Comparison of ENCODE assay signal across 8 cellular contexts in the genomic region with DNA sequence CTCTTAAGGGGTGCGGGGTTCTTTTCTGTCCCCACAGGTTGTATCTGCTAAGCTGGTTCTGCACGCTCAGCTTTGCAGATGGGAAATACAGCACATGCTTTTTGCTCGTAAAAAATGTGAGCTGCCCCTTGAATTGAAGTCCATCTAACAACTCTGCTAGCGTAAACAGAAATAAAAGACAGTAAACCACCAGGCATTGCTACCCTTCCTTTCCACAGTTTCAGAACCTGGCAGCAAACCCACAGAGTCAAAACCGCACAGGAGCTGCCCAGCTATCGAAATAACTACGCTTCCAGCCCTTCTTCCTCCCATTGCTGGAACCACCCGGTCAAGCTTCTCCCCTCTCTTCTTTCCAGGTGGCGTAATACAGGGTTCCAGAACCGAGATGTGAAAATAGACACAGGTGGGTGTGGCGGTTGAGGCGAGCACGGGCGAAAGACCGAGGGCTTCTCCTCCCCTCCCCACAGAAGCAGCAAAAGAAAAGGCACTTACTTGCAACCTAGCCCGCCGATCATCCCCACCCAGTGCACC. TPM values are rescaled to one million over a fixed set of nuclear protein-coding genes. Genes with fewer than 3 reads are reported as not detected.
A peak's percentile ranks its signal among the peaks of the same experiment; 100 is the strongest.
DNase-seq lines count a peak whose midpoint lies in the region; ATAC-seq lines count a peak whose summit lies in the region.

No MANE protein-coding gene starts in this region.

- ATAC-seq in HG03045 (IDR thresholded peaks at IDR 0.05; ENCODE audit: unreplicated experiment) (peak; percentile 39), GM21737 (IDR thresholded peaks at IDR 0.05; ENCODE audit: unreplicated experiment) (no peak)
- peak; percentile 22 for ATAC-seq in stimulated activated naive CD8-positive, alpha-beta T cell treated with anti-CD3 and anti-CD28 coated beads, Interleukin-15, amount 100 ng/mL, for 72 hours

- intact Hi-C loops in activated T-helper 1 cell treated with anti-CD3 and anti-CD28 coated beads, Interleukin-12 subunit alpha, Interleukin-12 subunit beta, Interleukin-2, Interleukin-4 antibody, amounts not matched to agents 30 ng/mL and 10 ng/mL and 1 ng/mL, durations not matched to agents 14 hours and 24 hours and 36 hours (cut with micrococcal nuclease), result loop anchor here (10.0 kb wide), 1 partner anchor 420 kb away; a partner anchor contains a TSS

- peak overlapping the region; percentile 74 for H3K4me3 Mint-ChIP-seq in activated T-helper 1 cell treated with anti-CD3 and anti-CD28 coated beads, Interleukin-12 subunit alpha, Interleukin-12 subunit beta, Interleukin-2, Interleukin-4 antibody, amounts not matched to agents 30 ng/mL and 10 ng/mL and 1 ng/mL, durations not matched to agents 14 hours and 24 hours and 36 hours
- H3K4me3 Mint-ChIP-seq in immature natural killer cell, result peak overlapping the region; percentile 73 to 85 (median 79)
- H3K4me3 Mint-ChIP-seq in stimulated activated naive CD8-positive, alpha-beta T cell treated with anti-CD3 and anti-CD28 coated beads, Interleukin-15, amount 100 ng/mL, for 72 hours, result peak overlapping the region; percentile 75 to 82

- no peak overlapping the region for H3K27ac Mint-ChIP-seq in activated T-helper 1 cell treated with anti-CD3 and anti-CD28 coated beads, Interleukin-12 subunit alpha, Interleukin-12 subunit beta, Interleukin-2, Interleukin-4 antibody, amounts not matched to agents 30 ng/mL and 10 ng/mL and 1 ng/mL, durations not matched to agents 14 hours and 24 hours and 36 hours
- no peak overlapping the region for H3K27ac Mint-ChIP-seq in immature natural killer cell
- no peak overlapping the region for H3K27ac Mint-ChIP-seq in stimulated activated naive CD8-positive, alpha-beta T cell treated with anti-CD3 and anti-CD28 coated beads, Interleukin-15, amount 100 ng/mL, for 72 hours

- H3K36me3 Mint-ChIP-seq in activated T-helper 1 cell treated with anti-CD3 and anti-CD28 coated beads, Interleukin-12 subunit alpha, Interleukin-12 subunit beta, Interleukin-2, Interleukin-4 antibody, amounts not matched to agents 30 ng/mL and 10 ng/mL and 1 ng/mL, durations not matched to agents 14 hours and 24 hours and 36 hours (ENCODE audit: low read depth), result no peaks in the 10 kb centered on the region
- no peaks in the 10 kb centered on the region for H3K36me3 Mint-ChIP-seq in immature natural killer cell

- peak; percentile 37 to 56 for DNase-seq in NCI-H524 (lab: John Stamatoyannopoulos, UW)
- no peak for DNase-seq in NCI-H524 treated with DMSO at 0.1 percent for 48 hours (lab: John Stamatoyannopoulos, UW)
- DNase-seq in activated T-helper 1 cell treated with anti-CD3 and anti-CD28 coated beads, Interleukin-12 subunit alpha, Interleukin-12 subunit beta, Interleukin-2, Interleukin-4 antibody, amounts not matched to agents 30 ng/mL and 10 ng/mL and 1 ng/mL, durations not matched to agents 14 hours and 24 hours and 36 hours (ENCODE audit: low spot score), result no peak
- DNase-seq in immature natural killer cell, result peak in 1 of 3 donors; percentile 4
- DNase-seq in stimulated activated naive CD8-positive, alpha-beta T cell treated with anti-CD3 and anti-CD28 coated beads, Interleukin-15, amount 100 ng/mL, for 72 hours, result peak in 1 of 2 donors; percentile 8
- no peak for DNase-seq in dedifferentiated amniotic fluid mesenchymal stem cell (ENCODE audit: extremely low spot score)

- H3K9me3 Mint-ChIP-seq in activated T-helper 1 cell treated with anti-CD3 and anti-CD28 coated beads, Interleukin-12 subunit alpha, Interleukin-12 subunit beta, Interleukin-2, Interleukin-4 antibody, amounts not matched to agents 30 ng/mL and 10 ng/mL and 1 ng/mL, durations not matched to agents 14 hours and 24 hours and 36 hours, result no peaks in the 10 kb centered on the region
- H3K9me3 Mint-ChIP-seq in immature natural killer cell, result peaks cover 0 to 2% (median 0%) of the 10 kb centered on the region in 6 donors
- H3K9me3 Mint-ChIP-seq in stimulated activated naive CD8-positive, alpha-beta T cell treated with anti-CD3 and anti-CD28 coated beads, Interleukin-15, amount 100 ng/mL, for 72 hours, result no peaks in the 10 kb centered on the region

- H3K4me1 Mint-ChIP-seq in activated T-helper 1 cell treated with anti-CD3 and anti-CD28 coated beads, Interleukin-12 subunit alpha, Interleukin-12 subunit beta, Interleukin-2, Interleukin-4 antibody, amounts not matched to agents 30 ng/mL and 10 ng/mL and 1 ng/mL, durations not matched to agents 14 hours and 24 hours and 36 hours (ENCODE audit: low read depth), result peaks cover 24% of the 10 kb centered on the region
- H3K4me1 Mint-ChIP-seq in immature natural killer cell, result peaks cover 8 to 20% of the 10 kb centered on the region in 2 donors
- H3K4me1 Mint-ChIP-seq in stimulated activated naive CD8-positive, alpha-beta T cell treated with anti-CD3 and anti-CD28 coated beads, Interleukin-15, amount 100 ng/mL, for 72 hours, result peaks cover 17% of the 10 kb centered on the region

- peaks cover 43% of the 10 kb centered on the region for H3K27me3 Mint-ChIP-seq in activated T-helper 1 cell treated with anti-CD3 and anti-CD28 coated beads, Interleukin-12 subunit alpha, Interleukin-12 subunit beta, Interleukin-2, Interleukin-4 antibody, amounts not matched to agents 30 ng/mL and 10 ng/mL and 1 ng/mL, durations not matched to agents 14 hours and 24 hours and 36 hours (ENCODE audit: insufficient read depth)
- peaks cover 0 to 3% (median 1%) of the 10 kb centered on the region in 3 donors for H3K27me3 Mint-ChIP-seq in immature natural killer cell (ENCODE audit: low read depth in 3 of 3)
- H3K27me3 Mint-ChIP-seq in stimulated activated naive CD8-positive, alpha-beta T cell treated with anti-CD3 and anti-CD28 coated beads, Interleukin-15, amount 100 ng/mL, for 72 hours, result peaks cover 44% of the 10 kb centered on the region

RNA-seq across cellular contexts. Expression of a gene that starts 0.5 kb away (rescaled TPM):
- 0.07 and 0.13 TPM in 2 replicates for total RNA-seq in activated T-helper 1 cell treated with anti-CD3 and anti-CD28 coated beads, Interleukin-12 subunit alpha, Interleukin-12 subunit beta, Interleukin-2, Interleukin-4 antibody, amounts not matched to agents 30 ng/mL and 10 ng/mL and 1 ng/mL, durations not matched to agents 14 hours and 24 hours and 36 hours
- polyA plus RNA-seq in immature natural killer cell, result under 1 TPM; 0.55 to 0.86 (median 0.78) TPM

Comparison
In these comparisons a context has a peak if more than half of its experiments do, and no peak if none do; other contexts are left out.
1. DNase-seq: peak in NCI-H524 (2 of 2); none in NCI-H524 treated with DMSO at 0.1 percent for 48 hours (single experiment), activated T-helper 1 cell treated with anti-CD3 and anti-CD28 coated beads, Interleukin-12 subunit alpha, Interleukin-12 subunit beta, Interleukin-2, Interleukin-4 antibody, amounts not matched to agents 30 ng/mL and 10 ng/mL and 1 ng/mL, durations not matched to agents 14 hours and 24 hours and 36 hours (single experiment) and dedifferentiated amniotic fluid mesenchymal stem cell (single experiment).
2. Peak in every context shown above with its lines, with median percentiles within 50 percentile points of each other: H3K4me3 Mint-ChIP-seq.